Comparison of ENCODE assay signal across 8 cellular contexts in genomic region chr2:190881074-190881479, GRCh38. TPM values are rescaled to one million over a fixed set of nuclear protein-coding genes. Genes with fewer than 3 reads are reported as not detected.
DNase-seq lines count a peak whose midpoint lies in the region; ATAC-seq, FAIRE-seq and TF ChIP-seq lines count a peak whose summit lies in the region.

No MANE protein-coding gene starts in this region.

- peak overlapping the region; percentile 77 to 89 for H3K9ac ChIP-seq in kidney (ENCODE audit: low read length in 2 of 2)

- FAIRE-seq in kidney (lab: Jason Lieb, UNC), result no peak

- peaks cover 3% of the 10 kb centered on the region in 2 donors for H3K36me3 Mint-ChIP-seq in CD14-positive monocyte

- peaks cover 40% of the 10 kb centered on the region for H3K4me1 Mint-ChIP-seq in CD14-positive monocyte

- H3K9me3 ChIP-seq in kidney (ENCODE audit: control insufficient read depth in 1 of 2, low read length in 2 of 2), result no peaks in the 10 kb centered on the region
- no peaks in the 10 kb centered on the region for H3K9me3 ChIP-seq in testis

- no peaks in the 10 kb centered on the region for H3K27me3 Mint-ChIP-seq in CD14-positive monocyte (ENCODE audit: low read depth in 3 of 3)

- peak overlapping the region; percentile 80 for H3K27ac ChIP-seq in angular gyrus (ENCODE audit: low read depth, low read length)
- H3K27ac ChIP-seq in kidney (ENCODE audit: low read depth in 2 of 2, low read length in 2 of 2), result peak overlapping the region; percentile 93 to 94
- H3K27ac ChIP-seq in testis, result peak overlapping the region; percentile 94 to 97

- H3K36me3 ChIP-seq in kidney (ENCODE audit: control insufficient read depth in 1 of 2, insufficient read depth in 2 of 2, low read length in 2 of 2) (peaks cover 0 to 6% of the 10 kb centered on the region in 2 donors), testis (ENCODE audit: low read depth, missing control alignments) (no peaks in the 10 kb centered on the region)

- ATAC-seq in HG02938 (IDR thresholded peaks at IDR 0.05; ENCODE audit: unreplicated experiment) (peak; percentile 5), HG02884 (IDR thresholded peaks at IDR 0.05; ENCODE audit: unreplicated experiment) (no peak)

- intact Hi-C loops in CD14-positive monocyte (cut with micrococcal nuclease), result loop anchor here in 1 of 2 donors (5.0 kb wide), 2 partner anchors 141 to 736 kb away; no protein-coding TSS in a partner anchor
- intact Hi-C loops in kidney (cut with DNase I), result no loop called here
- intact Hi-C loops in testis (cut with DNase I; ENCODE audit: low total_unique reads), result no loop called here

- H3K9me3 Mint-ChIP-seq in CD14-positive monocyte, result no peaks in the 10 kb centered on the region

- 1% methylated on average over 27 of the region's 52 CpGs; no CpG with 5 or more reads in 1 of the 2 donors for WGBS in testis, 2 donors

- H3K4me3 Mint-ChIP-seq in CD14-positive monocyte, result peak overlapping the region; percentile 94 to 97

- DNase-seq in CD14-positive monocyte (ENCODE audit: low spot score), result no peak
- DNase-seq in kidney, result no peak
- no peak for DNase-seq in testis
- DNase-seq in stimulated activated CD4-positive, alpha-beta T cell treated with anti-CD3 and anti-CD28 coated beads, Interleukin-4, amount 100 ng/mL, for 1 hour, result no peak
- no peak for DNase-seq in NCI-H226

- TF ChIP-seq POLR2A in testis (IDR thresholded peaks at IDR 0.05), result no peak

- peak overlapping the region; percentile 95 to 99 (median 97) for H3K27ac Mint-ChIP-seq in CD14-positive monocyte

- H3K4me3 ChIP-seq in kidney (ENCODE audit: low read length in 2 of 2) (peak overlapping the region; percentile 72 to 97), testis (peak overlapping the region; percentile 82 to 87)

- TF ChIP-seq CTCF in CD14-positive monocyte (IDR thresholded peaks at IDR 0.05) (no peak), kidney (IDR thresholded peaks at IDR 0.05; ENCODE audit: borderline replicate concordance, extremely low read depth, insufficient read depth) (no peak), testis (IDR thresholded peaks at IDR 0.05) (no peak)

- H3K4me1 ChIP-seq in kidney (ENCODE audit: control insufficient read depth in 1 of 2, insufficient read depth in 1 of 2, low read depth in 1 of 2, low read length in 2 of 2) (no peaks in the 10 kb centered on the region), testis (peaks cover 21% of the 10 kb centered on the region)

- H3K27me3 ChIP-seq in testis, result no peaks in the 10 kb centered on the region

RNA-seq across cellular contexts. Expression of gene GLS, which starts 0.5 kb away (rescaled TPM):
- polyA plus RNA-seq in CD14-positive monocyte (1 to 10 TPM; 6.0 to 9.0 TPM), kidney (ENCODE audit: insufficient read depth, low read depth, low replicate concordance) (196 TPM), testis (ENCODE audit: insufficient read depth, low read depth, low replicate concordance) (22.8 TPM)
- total RNA-seq in kidney (230 TPM), testis (100 to 1,000 TPM in 1 of 2 donors, 10 to 100 TPM in 1; 77.7 to 130 TPM)
